Comparison of ENCODE assay signal across 18 cellular contexts in the genomic region with DNA sequence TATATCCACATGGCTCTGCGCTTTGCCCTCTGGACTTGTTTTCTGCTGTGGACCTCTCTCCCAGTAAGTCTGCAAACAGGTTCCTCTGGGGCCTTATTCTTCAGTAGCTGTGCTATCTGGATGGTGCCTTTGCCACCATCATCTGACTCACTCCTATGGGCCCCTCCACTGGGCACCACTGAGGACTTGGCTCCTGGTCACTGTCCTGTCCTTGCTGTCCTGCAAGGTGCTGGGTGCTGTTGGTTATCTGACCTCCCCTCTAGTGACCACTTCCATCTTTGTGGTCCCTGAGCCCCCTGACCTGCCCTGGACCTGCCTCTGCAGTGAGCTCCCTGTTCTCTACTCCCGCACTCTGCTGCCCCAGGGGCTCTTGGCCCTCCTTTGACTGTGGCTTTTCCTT. TPM values are rescaled to one million over a fixed set of nuclear protein-coding genes. Genes with fewer than 3 reads are reported as not detected.
DNase-seq lines count a peak whose midpoint lies in the region; ATAC-seq and TF ChIP-seq lines count a peak whose summit lies in the region.
"Had no signal": no experiment of that assay in that cellular context is flagged by ENCODE, and none has a peak within 500 bp of the region (broad histone marks: within the 10 kb centered on the region; RNA-seq: fewer than 3 reads in every experiment).

No MANE protein-coding gene starts in this region.

- TF ChIP-seq CTCF in MM.1S (IDR thresholded peaks at IDR 0.05; ENCODE audit: low read length) (no peak), A673 (conservative IDR thresholded peaks at IDR 0.05; ENCODE audit: low read depth, low read length) (no peak)

- H3K27ac Mint-ChIP-seq in activated CD4-positive, alpha-beta T cell treated with anti-CD3 and anti-CD28 coated beads, Interleukin-2, amount 10 ng/mL, durations not matched to agents 24 days and 14 days, result peak overlapping the region; percentile 87
- H3K27ac Mint-ChIP-seq in activated naive CD8-positive, alpha-beta T cell treated with anti-CD3 and anti-CD28 coated beads, Interleukin-2, amount 50 U/mL, for 24 hours, result peak overlapping the region; percentile 65
- H3K27ac Mint-ChIP-seq: activated naive CD8-positive, alpha-beta T cell; H9 had no signal

- peaks cover 44% of the 10 kb centered on the region for H3K4me1 Mint-ChIP-seq in activated CD4-positive, alpha-beta T cell treated with anti-CD3 and anti-CD28 coated beads, Interleukin-2, amount 10 ng/mL, durations not matched to agents 24 days and 14 days
- peaks cover 30% of the 10 kb centered on the region for H3K4me1 Mint-ChIP-seq in activated naive CD8-positive, alpha-beta T cell treated with anti-CD3 and anti-CD28 coated beads, Interleukin-2, amount 50 U/mL, for 24 hours

- H3K4me2 ChIP-seq in MM.1S (ENCODE audit: low read depth, low read length) (no peak overlapping the region), skeletal muscle satellite cell (ENCODE audit: low read length) (peak overlapping the region; percentile 65)

- peaks cover 12% of the 10 kb centered on the region for H3K9me3 Mint-ChIP-seq in activated CD4-positive, alpha-beta T cell treated with anti-CD3 and anti-CD28 coated beads, Interleukin-2, amount 10 ng/mL, durations not matched to agents 24 days and 14 days
- H3K9me3 Mint-ChIP-seq in activated naive CD8-positive, alpha-beta T cell treated with anti-CD3 and anti-CD28 coated beads, Interleukin-2, amount 50 U/mL, for 24 hours, result peaks cover 8% of the 10 kb centered on the region

- H3K9me2 ChIP-seq in MM.1S (replicated peaks; ENCODE audit: insufficient read depth, low read length), result no peaks in the 10 kb centered on the region

- no peak overlapping the region for H2AFZ ChIP-seq in MM.1S (ENCODE audit: low read length)

- H3K27me3 Mint-ChIP-seq in activated CD4-positive, alpha-beta T cell treated with anti-CD3 and anti-CD28 coated beads, Interleukin-2, amount 10 ng/mL, durations not matched to agents 24 days and 14 days, result peaks cover 38% of the 10 kb centered on the region
- H3K27me3 Mint-ChIP-seq in activated naive CD8-positive, alpha-beta T cell treated with anti-CD3 and anti-CD28 coated beads, Interleukin-2, amount 50 U/mL, for 24 hours, result peaks cover 52% of the 10 kb centered on the region

- no TSS peak for BruUV-seq in A673 (replicated peaks; lab: Mats Ljungman, UMichigan)

- no peak for DNase-seq in activated CD4-positive, alpha-beta T cell treated with anti-CD3 and anti-CD28 coated beads, Interleukin-2, amount 10 ng/mL, durations not matched to agents 24 days and 14 days
- DNase-seq in activated CD4-positive, alpha-beta T cell treated with anti-CD3 and anti-CD28 coated beads, Interleukin-2, amount 50 U/mL, for 1 hour, result no peak
- DNase-seq in MM.1S, result no peak
- DNase-seq in activated naive CD8-positive, alpha-beta T cell treated with anti-CD3 and anti-CD28 coated beads, Interleukin-2, amount 50 U/mL, for 24 hours, result no peak
- no peak for DNase-seq in A673 (ENCODE audit: low spot score)
- DNase-seq in stimulated activated naive CD4-positive, alpha-beta T cell treated with Interleukin-2 at 50 U/mL for 16 hours (lab: John Stamatoyannopoulos, UW), result no peak
- DNase-seq: activated CD4-positive, CD25-positive, alpha-beta regulatory T cell; activated T-cell treated with anti-CD3 and anti-CD28 coated beads for 4 hours; effector CD4-positive, alpha-beta T cell; H9; kidney; mesendoderm; NCI-H524 treated with DMSO at 0.1 percent for 48 hours; stimulated activated CD4-positive, alpha-beta T cell treated with anti-CD3 and anti-CD28 coated beads, Interleukin-1b, Interleukin-23, amount 100 ng/mL, for 48 hours had no signal

- H3K27ac ChIP-seq in MM.1S (ENCODE audit: low read length), result peak overlapping the region; percentile 91; the same call in 1 of the 2 replicates
- H3K27ac ChIP-seq in A673 (ENCODE audit: low read depth, low read length, poor library complexity, severe bottlenecking), result no peak overlapping the region
- H3K27ac ChIP-seq: right atrium auricular region had no signal

- POLR2A ChIA-PET in A673 (lab: Charles Lee; ENCODE audit: low non-redundant PET), result no interaction called here

- H3K36me3 ChIP-seq in MM.1S (replicated peaks; ENCODE audit: insufficient read depth, low read length) (no peaks in the 10 kb centered on the region), skeletal muscle satellite cell (ENCODE audit: insufficient read depth, low read length) (no peaks in the 10 kb centered on the region), A673 (ENCODE audit: insufficient read depth, low read length, poor library complexity, severe bottlenecking) (no peaks in the 10 kb centered on the region)
- H3K36me3 ChIP-seq: right atrium auricular region had no signal

- H3K4me1 ChIP-seq in MM.1S (ENCODE audit: low read length), result peaks cover 32% of the 10 kb centered on the region
- H3K4me1 ChIP-seq in skeletal muscle satellite cell (ENCODE audit: control insufficient read depth, insufficient read depth, low read length), result peaks cover 30% of the 10 kb centered on the region
- no peaks in the 10 kb centered on the region for H3K4me1 ChIP-seq in A673 (ENCODE audit: insufficient read depth, low read length, poor library complexity, severe bottlenecking)
- H3K4me1 ChIP-seq: right atrium auricular region had no signal

- peaks cover 10% of the 10 kb centered on the region; the same call in 1 of the 2 replicates for H3F3A ChIP-seq in MM.1S (ENCODE audit: insufficient read depth, low read length)

- no peaks in the 10 kb centered on the region for H4K20me1 ChIP-seq in MM.1S (ENCODE audit: insufficient read depth, low read length)

- H3K9me3 ChIP-seq in MM.1S (replicated peaks; ENCODE audit: insufficient read depth, low read length) (no peaks in the 10 kb centered on the region), skeletal muscle satellite cell (replicated peaks; ENCODE audit: low read length) (no peaks in the 10 kb centered on the region), A673 (ENCODE audit: low read depth, low read length, poor library complexity, severe bottlenecking) (no peaks in the 10 kb centered on the region)
- H3K9me3 ChIP-seq: right atrium auricular region had no signal

- peak overlapping the region; percentile 64 for H3K4me3 Mint-ChIP-seq in activated CD4-positive, alpha-beta T cell treated with anti-CD3 and anti-CD28 coated beads, Interleukin-2, amount 10 ng/mL, durations not matched to agents 24 days and 14 days
- H3K4me3 Mint-ChIP-seq in activated naive CD8-positive, alpha-beta T cell treated with anti-CD3 and anti-CD28 coated beads, Interleukin-2, amount 50 U/mL, for 24 hours, result no peak overlapping the region
- H3K4me3 Mint-ChIP-seq: activated naive CD8-positive, alpha-beta T cell; H9 had no signal

- ATAC-seq in activated naive CD8-positive, alpha-beta T cell treated with anti-CD3 and anti-CD28 coated beads, Interleukin-2, amount 50 U/mL, for 24 hours, result no peak
- ATAC-seq in GM21360 (IDR thresholded peaks at IDR 0.05; ENCODE audit: unreplicated experiment), result no peak

- intact Hi-C loops in activated CD4-positive, alpha-beta T cell treated with anti-CD3 and anti-CD28 coated beads, Interleukin-2, amount 10 ng/mL, durations not matched to agents 24 days and 14 days (cut with micrococcal nuclease), result loop anchor here (2.0 to 5.0 kb wide), 2 partner anchors 80 to 126 kb away; no protein-coding TSS in a partner anchor
- intact Hi-C loops in A673 (cut with micrococcal nuclease; ENCODE audit: unreplicated experiment), result no loop called here

- H3K79me2 ChIP-seq in MM.1S (ENCODE audit: low read length), result no peaks in the 10 kb centered on the region

- H3K4me3 ChIP-seq in MM.1S (ENCODE audit: low read length) (no peak overlapping the region), skeletal muscle satellite cell (ENCODE audit: low read length) (no peak overlapping the region), A673 (ENCODE audit: low read depth, low read length, poor library complexity, severe bottlenecking) (no peak overlapping the region)
- H3K4me3 ChIP-seq: right atrium auricular region had no signal

- H3K36me3 Mint-ChIP-seq in activated CD4-positive, alpha-beta T cell treated with anti-CD3 and anti-CD28 coated beads, Interleukin-2, amount 10 ng/mL, durations not matched to agents 24 days and 14 days (ENCODE audit: low read depth), result peaks cover 13% of the 10 kb centered on the region
- peaks cover 2% of the 10 kb centered on the region for H3K36me3 Mint-ChIP-seq in activated naive CD8-positive, alpha-beta T cell treated with anti-CD3 and anti-CD28 coated beads, Interleukin-2, amount 50 U/mL, for 24 hours (ENCODE audit: low read depth)

- H3K27me3 ChIP-seq in MM.1S (replicated peaks; ENCODE audit: insufficient read depth, low read length) (no peaks in the 10 kb centered on the region), skeletal muscle satellite cell (ENCODE audit: control insufficient read depth, insufficient read depth, low read length) (peaks cover 34% of the 10 kb centered on the region), A673 (replicated peaks; ENCODE audit: insufficient read depth, low read depth, low read length, poor library complexity) (peaks cover 36% of the 10 kb centered on the region)

- H3K9ac ChIP-seq in MM.1S (ENCODE audit: low read length), result peak overlapping the region; percentile 69; the same call in 1 of the 2 replicates
- H3K9ac ChIP-seq in skeletal muscle satellite cell (ENCODE audit: low read depth, low read length), result no peak overlapping the region

- CTCF ChIA-PET in A673 (lab: Charles Lee), result no interaction called here

RNA-seq across cellular contexts. Expression of a gene that starts 6.7 kb away (rescaled TPM):
- 1.1 TPM in 2 replicates for total RNA-seq in activated CD4-positive, alpha-beta T cell treated with anti-CD3 and anti-CD28 coated beads, Interleukin-2, amount 10 ng/mL, durations not matched to agents 24 days and 14 days
- total RNA-seq in skeletal muscle satellite cell (2012; rRNA removed), result 1.5 and 2.8 TPM in 2 replicates
- 3.7 and 3.8 TPM in 2 replicates for total RNA-seq in A673 (2021)
